35 cellular contexts compared by ENCODE assay signal in the genomic region with DNA sequence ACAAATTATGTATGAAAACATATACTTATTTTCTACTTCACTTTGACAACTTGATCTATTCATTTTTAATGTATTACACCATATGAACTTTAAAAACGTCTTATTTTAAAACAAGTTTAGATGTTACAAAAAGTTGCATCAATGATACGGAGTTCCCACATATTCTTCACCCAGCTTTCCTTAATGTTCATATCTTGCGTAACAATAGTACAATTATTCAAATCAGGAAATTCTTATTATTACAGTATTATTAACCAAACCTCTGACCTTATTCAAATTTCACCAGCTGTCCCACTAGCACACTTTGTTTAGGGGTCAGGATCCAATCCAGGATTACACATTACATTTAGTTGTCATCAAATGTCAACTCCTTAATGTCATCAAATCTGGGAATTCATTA. TPM values are rescaled to one million over a fixed set of nuclear protein-coding genes. Genes with fewer than 3 reads are reported as not detected.
DNase-seq lines count a peak whose midpoint lies in the region; ATAC-seq, FAIRE-seq and TF ChIP-seq lines count a peak whose summit lies in the region.
"Had no signal": no experiment of that assay in that cellular context is flagged by ENCODE, and none has a peak within 500 bp of the region (broad histone marks: within the 10 kb centered on the region; RNA-seq: fewer than 3 reads in every experiment).

No MANE protein-coding gene starts in this region.

- peaks cover 4% of the 10 kb centered on the region for H3K36me3 Mint-ChIP-seq in WTC11
- H3K36me3 Mint-ChIP-seq in stimulated activated memory B cell treated with anti-CD40 and anti-IgM and Interleukin-4, amounts not matched to agents 10 μg/mL and 1 μg/mL and 100 μg/mL, for 72 hours, result peaks cover 48% of the 10 kb centered on the region

- CTCF ChIA-PET in HepG2 (lab: Yijun Ruan, JAX; ENCODE audit: low intra/inter-chr PET ratio, low total read pairs) (no interaction called here), IMR-90 (lab: Yijun Ruan, JAX) (no interaction called here), K562 (lab: Yijun Ruan, JAX; ENCODE audit: low intra/inter-chr PET ratio) (no interaction called here), WTC11 (lab: Charles Lee) (no interaction called here)

- H3K56ac ChIP-seq in IMR-90 (ENCODE audit: extremely low read depth, insufficient read depth, low read length), result no peak overlapping the region

- H4K5ac ChIP-seq in IMR-90 (ENCODE audit: low read depth, low read length), result no peak overlapping the region

- TF ChIP-seq POLR2A in HepG2 (IDR thresholded peaks at IDR 0.05; ENCODE audit: insufficient read depth in 1 of 2, low read depth in 2 of 2, low read length in 2 of 2) (no peak), right lobe of liver (IDR thresholded peaks at IDR 0.05) (no peak), IMR-90 (IDR thresholded peaks at IDR 0.05; ENCODE audit: low read depth, low read length) (no peak), K562 (conservative IDR thresholded peaks at IDR 0.05) (no peak)

- H3K4me2 ChIP-seq in HepG2 (ENCODE audit: low read depth, low read length), result no peak overlapping the region
- no peak overlapping the region for H3K4me2 ChIP-seq in IMR-90 (ENCODE audit: low read depth, low read length)
- H3K4me2 ChIP-seq in K562 (ENCODE audit: insufficient read depth, low read length), result no peak overlapping the region
- H3K4me2 ChIP-seq: A549; BLaER1; BLaER1 treated with 17β-estradiol and CSF1 and Interleukin-3, amounts not matched to agents 10 nM and 100 nM had no signal

- H4K20me1 ChIP-seq in HepG2 (ENCODE audit: insufficient read depth, low read length), result no peaks in the 10 kb centered on the region
- H4K20me1 ChIP-seq in IMR-90 (ENCODE audit: insufficient read depth, low read length), result no peaks in the 10 kb centered on the region
- no peaks in the 10 kb centered on the region for H4K20me1 ChIP-seq in K562 (replicated peaks; ENCODE audit: control insufficient read depth, insufficient read depth, low read length)
- H4K20me1 ChIP-seq: BLaER1; BLaER1 treated with 17β-estradiol and CSF1 and Interleukin-3, amounts not matched to agents 10 nM and 100 nM had no signal

- no peak overlapping the region for H3K9ac ChIP-seq in HepG2 (ENCODE audit: insufficient read depth, low read depth, low read length)
- no peak overlapping the region for H3K9ac ChIP-seq in IMR-90 (ENCODE audit: low read depth, low read length)
- H3K9ac ChIP-seq in K562 (ENCODE audit: insufficient read depth in 1 of 2, low read depth in 2 of 2, low read length in 2 of 2), result no peak overlapping the region
- H3K9ac ChIP-seq: BLaER1; BLaER1 treated with 17β-estradiol and CSF1 and Interleukin-3, amounts not matched to agents 10 nM and 100 nM had no signal

- no peak overlapping the region for H2AK9ac ChIP-seq in IMR-90 (replicated peaks; ENCODE audit: low read depth, low read length, poor library complexity)

- H3K4me1 ChIP-seq in HepG2 (ENCODE audit: insufficient read depth, low read length) (no peaks in the 10 kb centered on the region), right lobe of liver (peaks cover 0 to 11% (median 0%) of the 10 kb centered on the region in 4 donors), IMR-90 (ENCODE audit: control insufficient read depth, insufficient read depth, low read length) (no peaks in the 10 kb centered on the region), K562 (replicated peaks in 1 of 2; ENCODE audit: control insufficient read depth in 2 of 2, insufficient read depth in 2 of 2, low read length in 2 of 2) (no peaks in the 10 kb centered on the region)
- H3K4me1 ChIP-seq: A549; BE2C; BLaER1; BLaER1 treated with 17β-estradiol and CSF1 and Interleukin-3, amounts not matched to agents 10 nM and 100 nM; Caco-2 had no signal

- WGBS in HepG2 (ENCODE audit: low lambda C conversion rate), result 92% methylated on average over 3 of the region's 3 CpGs
- 78% methylated on average over 3 of the region's 3 CpGs for WGBS in right lobe of liver (ENCODE audit: insufficient coverage, low coverage, low lambda C conversion rate, missing lambda C conversion rate)
- no CpG with 5 or more reads among the region's 3 CpGs for WGBS in IMR-90 (ENCODE audit: extremely low coverage in 2 of 2, insufficient read length in 1 of 2), 2 experiments
- WGBS in K562 (ENCODE audit: insufficient coverage, low coverage, missing lambda C conversion rate), result 76% methylated on average over 3 of the region's 3 CpGs

- H3K27me3 ChIP-seq in HepG2 (ENCODE audit: control insufficient read depth in 1 of 2, insufficient read depth in 2 of 2, low read length in 2 of 2), result no peaks in the 10 kb centered on the region
- H3K27me3 ChIP-seq in right lobe of liver, result no peaks in the 10 kb centered on the region
- no peaks in the 10 kb centered on the region for H3K27me3 ChIP-seq in IMR-90 (ENCODE audit: control insufficient read depth, insufficient read depth, low read length)
- H3K27me3 ChIP-seq in K562 (ENCODE audit: control insufficient read depth in 2 of 2, insufficient read depth in 2 of 2, low read length in 2 of 2), result no peaks in the 10 kb centered on the region
- H3K27me3 ChIP-seq: BE2C; BLaER1; BLaER1 treated with 17β-estradiol and CSF1 and Interleukin-3, amounts not matched to agents 10 nM and 100 nM had no signal

- no peaks in the 10 kb centered on the region for H3K27me3 Mint-ChIP-seq in WTC11 (ENCODE audit: low read depth)
- H3K27me3 Mint-ChIP-seq in stimulated activated memory B cell treated with anti-CD40 and anti-IgM and Interleukin-4, amounts not matched to agents 10 μg/mL and 1 μg/mL and 100 μg/mL, for 72 hours, result no peaks in the 10 kb centered on the region
- H3K27me3 Mint-ChIP-seq: B cell; CD4-positive, alpha-beta memory T cell; CD4-positive, alpha-beta T cell; CD4-positive, CD25-positive, alpha-beta regulatory T cell; CD8-positive, alpha-beta memory T cell had no signal

- H3K18ac ChIP-seq in IMR-90 (ENCODE audit: low read depth, low read length), result no peak overlapping the region

- H4K91ac ChIP-seq in IMR-90 (ENCODE audit: insufficient read depth, low read depth, low read length), result no peak overlapping the region

- in situ Hi-C loops in HepG2 (cut with HindIII; ENCODE audit: extremely low pct_ligation_motif_present, low pct_unique_long_range_greater_than_20kb), result no loop called here
- in situ Hi-C loops in IMR-90 (cut with MboI; ENCODE audit: low sequenced_read_pairs), result no loop called here
- in situ Hi-C loops in K562 (cut with MboI), result no loop called here
- in situ Hi-C loops in GM13976 (cut with MboI; ENCODE audit: low sequenced_read_pairs, unreplicated experiment), result no loop called here

- BruUV-seq in HepG2 (replicated peaks; lab: Mats Ljungman, UMichigan), result no TSS peak
- BruUV-seq in IMR-90 (replicated peaks; lab: Mats Ljungman, UMichigan), result no TSS peak
- no TSS peak for BruUV-seq in K562 (replicated peaks; lab: Mats Ljungman, UMichigan)

- no peak overlapping the region for H2BK15ac ChIP-seq in IMR-90 (ENCODE audit: low read depth, low read length)

- H3K9me1 ChIP-seq in IMR-90 (ENCODE audit: insufficient read depth, low read length) (no peaks in the 10 kb centered on the region), K562 (ENCODE audit: control insufficient read depth, insufficient read depth, low read length) (no peaks in the 10 kb centered on the region)

- intact Hi-C loops in HepG2 (cut with micrococcal nuclease; ENCODE audit: unreplicated experiment), result no loop called here
- intact Hi-C loops in right lobe of liver (cut with DNase I), result no loop called here
- intact Hi-C loops in IMR-90 (cut with micrococcal nuclease), result no loop called here
- intact Hi-C loops in K562 (cut with micrococcal nuclease), result no loop called here

- H3K4me3 ChIP-seq in HepG2 (replicated peaks in 1 of 3; ENCODE audit: insufficient read depth in 1 of 3, low read depth in 2 of 3, low read length in 3 of 3) (no peak overlapping the region), right lobe of liver (no peak overlapping the region), IMR-90 (ENCODE audit: insufficient read depth, low read depth, low read length) (no peak overlapping the region), K562 (no peak overlapping the region)
- H3K4me3 ChIP-seq: A549; BLaER1; BLaER1 treated with 17β-estradiol and CSF1 and Interleukin-3, amounts not matched to agents 10 nM and 100 nM had no signal

- H3K9me3 ChIP-seq in HepG2 (ENCODE audit: low read length) (no peaks in the 10 kb centered on the region), right lobe of liver (no peaks in the 10 kb centered on the region), IMR-90 (ENCODE audit: control insufficient read depth, insufficient read depth, low read length) (no peaks in the 10 kb centered on the region), K562 (replicated peaks; ENCODE audit: control insufficient read depth, insufficient read depth, low read depth, low read length) (no peaks in the 10 kb centered on the region)
- H3K9me3 ChIP-seq: A549; BE2C; BLaER1; BLaER1 treated with 17β-estradiol and CSF1 and Interleukin-3, amounts not matched to agents 10 nM and 100 nM; Caco-2 had no signal

- TF ChIP-seq EP300 in HepG2 (IDR thresholded peaks at IDR 0.05; ENCODE audit: low read depth in 2 of 2, low read length in 2 of 2) (no peak), HepG2 (CRISPR knock-in tag; IDR thresholded peaks at IDR 0.05; ENCODE audit: borderline replicate concordance) (no peak), K562 (IDR thresholded peaks at IDR 0.05; ENCODE audit: low read length) (no peak)

- no peak overlapping the region for H2BK20ac ChIP-seq in IMR-90 (ENCODE audit: low read depth, low read length)

- no peaks in the 10 kb centered on the region for H3K79me1 ChIP-seq in IMR-90 (ENCODE audit: low read depth in 1 of 2, low read length in 2 of 2)

- H2BK120ac ChIP-seq in IMR-90 (ENCODE audit: low read depth, low read length), result no peak overlapping the region

- ATAC-seq in HepG2 (no peak), right lobe of liver (no peak), IMR-90 (ENCODE audit: low read depth) (no peak), K562 (no peak), WTC11 (no peak)
- ATAC-seq in stimulated activated memory B cell treated with anti-CD40 and anti-IgM and Interleukin-4, amounts not matched to agents 10 μg/mL and 1 μg/mL and 100 μg/mL, for 72 hours, result no peak
- ATAC-seq: A549; CD8-positive, alpha-beta T cell had no signal

- DNase-seq in HepG2 (ENCODE audit: low spot score) (no peak), right lobe of liver (no peak), IMR-90 (no peak), K562 (ENCODE audit: extremely low read depth in 1 of 4, low spot score in 3 of 4) (no peak), WTC11 (ENCODE audit: low spot score) (no peak), GM13976 (ENCODE audit: low spot score) (no peak)
- DNase-seq: 8988T; ACHN; BE2C; C1 segment of cervical spinal cord; Caco-2; Calu3; CD4-positive, alpha-beta memory T cell; CD4-positive, alpha-beta T cell; CD4-positive, CD25-positive, alpha-beta regulatory T cell; CD8-positive, alpha-beta memory T cell; CD8-positive, alpha-beta T cell; COR-L47; DMS 273 treated with DMSO at 0.1 percent for 48 hours; DMS153; DMS53; DMS79; DMS79 treated with DMSO at 0.1 percent for 48 hours; DND-41; EL had no signal

- POLR2A ChIA-PET in HepG2 (lab: Yijun Ruan, JAX), result no interaction called here
- POLR2A ChIA-PET in IMR-90 (lab: Charles Lee; ENCODE audit: unreplicated experiment), result no interaction called here
- POLR2A ChIA-PET in K562 (lab: Yijun Ruan, JAX), result no interaction called here
- POLR2A ChIA-PET in WTC11 (lab: Charles Lee), result no interaction called here

- FAIRE-seq in HepG2 (lab: Jason Lieb, UNC), result no peak
- FAIRE-seq in G401.6 (lab: Jason Lieb, UNC), result peak; percentile 17
- FAIRE-seq in K562 (lab: Jason Lieb, UNC), result no peak
- FAIRE-seq: A204.1, A549 had no signal

- H2BK5ac ChIP-seq in IMR-90 (ENCODE audit: low read depth, low read length, poor library complexity, severe bottlenecking), result no peak overlapping the region

- H3K23ac ChIP-seq in IMR-90 (ENCODE audit: low read depth, low read length), result no peak overlapping the region

- H3K9me3 Mint-ChIP-seq in WTC11, result no peaks in the 10 kb centered on the region
- no peaks in the 10 kb centered on the region for H3K9me3 Mint-ChIP-seq in stimulated activated memory B cell treated with anti-CD40 and anti-IgM and Interleukin-4, amounts not matched to agents 10 μg/mL and 1 μg/mL and 100 μg/mL, for 72 hours
- H3K9me3 Mint-ChIP-seq: CD14-positive monocyte; CD4-positive, alpha-beta memory T cell; CD4-positive, alpha-beta T cell; CD4-positive, CD25-positive, alpha-beta regulatory T cell; CD8-positive, alpha-beta memory T cell; CD8-positive, alpha-beta T cell had no signal

- no peak overlapping the region for H3K4me3 Mint-ChIP-seq in WTC11
- no peak overlapping the region for H3K4me3 Mint-ChIP-seq in stimulated activated memory B cell treated with anti-CD40 and anti-IgM and Interleukin-4, amounts not matched to agents 10 μg/mL and 1 μg/mL and 100 μg/mL, for 72 hours
- H3K4me3 Mint-ChIP-seq: B cell; CD14-positive monocyte; CD4-positive, alpha-beta memory T cell; CD4-positive, alpha-beta T cell; CD4-positive, CD25-positive, alpha-beta regulatory T cell; CD8-positive, alpha-beta memory T cell; CD8-positive, alpha-beta T cell had no signal

- H2AK5ac ChIP-seq in IMR-90 (ENCODE audit: low read depth, low read length), result no peak overlapping the region

- H2AFZ ChIP-seq in HepG2 (ENCODE audit: low read length) (no peak overlapping the region), IMR-90 (replicated peaks; ENCODE audit: low read length, poor library complexity) (no peak overlapping the region), K562 (ENCODE audit: low read depth, low read length) (no peak overlapping the region)

- no peak overlapping the region for H3K27ac ChIP-seq in HepG2 (ENCODE audit: extremely low read length, insufficient read depth, low read length)
- H3K27ac ChIP-seq in right lobe of liver, result no peak overlapping the region
- no peak overlapping the region for H3K27ac ChIP-seq in IMR-90 (ENCODE audit: insufficient read depth, low read length)
- H3K27ac ChIP-seq in K562 (ENCODE audit: extremely low read depth, low read depth, low read length), result no peak overlapping the region
- H3K27ac ChIP-seq: 22Rv1; A549; BLaER1; BLaER1 treated with 17β-estradiol and CSF1 and Interleukin-3, amounts not matched to agents 10 nM and 100 nM; C4-2B had no signal

- TF ChIP-seq CTCF in HepG2 (CRISPR knock-in tag; IDR thresholded peaks at IDR 0.05) (no peak), right lobe of liver (IDR thresholded peaks at IDR 0.05) (no peak), IMR-90 (conservative IDR thresholded peaks at IDR 0.05; ENCODE audit: low read depth, low read length) (no peak), K562 (IDR thresholded peaks at IDR 0.05 in 2 of 3, conservative IDR thresholded peaks at IDR 0.05 in 1 of 3; ENCODE audit: insufficient read depth in 2 of 3, low read depth in 1 of 3, low read length in 3 of 3) (no peak), WTC11 (IDR thresholded peaks at IDR 0.05) (no peak), GM13976 (IDR thresholded peaks at IDR 0.05; ENCODE audit: borderline replicate concordance, control extremely low read depth, extremely low read depth, insufficient read depth, missing control alignments) (no peak)

- H3K27ac Mint-ChIP-seq in WTC11, result no peak overlapping the region
- no peak overlapping the region for H3K27ac Mint-ChIP-seq in stimulated activated memory B cell treated with anti-CD40 and anti-IgM and Interleukin-4, amounts not matched to agents 10 μg/mL and 1 μg/mL and 100 μg/mL, for 72 hours
- H3K27ac Mint-ChIP-seq: B cell; CD14-positive monocyte; CD4-positive, alpha-beta memory T cell; CD4-positive, alpha-beta T cell; CD4-positive, CD25-positive, alpha-beta regulatory T cell; CD8-positive, alpha-beta T cell had no signal

- H3K36me3 ChIP-seq in HepG2 (replicated peaks in 1 of 2; ENCODE audit: control insufficient read depth in 1 of 2, insufficient read depth in 2 of 2, low read length in 2 of 2) (no peaks in the 10 kb centered on the region), right lobe of liver (peaks cover 0 to 4% (median 0%) of the 10 kb centered on the region in 4 donors), IMR-90 (ENCODE audit: control insufficient read depth, insufficient read depth, low read length) (no peaks in the 10 kb centered on the region), K562 (ENCODE audit: control insufficient read depth, insufficient read depth, low read length) (peaks cover 61% of the 10 kb centered on the region; the same call in 2 of the 3 replicates)

- H3K4me1 Mint-ChIP-seq in WTC11, result no peaks in the 10 kb centered on the region
- H3K4me1 Mint-ChIP-seq in stimulated activated memory B cell treated with anti-CD40 and anti-IgM and Interleukin-4, amounts not matched to agents 10 μg/mL and 1 μg/mL and 100 μg/mL, for 72 hours, result no peaks in the 10 kb centered on the region
- H3K4me1 Mint-ChIP-seq: B cell; CD14-positive monocyte; CD8-positive, alpha-beta memory T cell had no signal

- dilution Hi-C loops in IMR-90 (cut with HindIII; ENCODE audit: low sequenced_read_pairs, unreplicated experiment), result no loop called here

- no peak overlapping the region for H3K14ac ChIP-seq in IMR-90 (replicated peaks; ENCODE audit: low read depth, low read length)

- no peak overlapping the region for H4K8ac ChIP-seq in IMR-90 (ENCODE audit: low read depth in 2 of 2, low read length in 2 of 2)

- H3K79me2 ChIP-seq in HepG2 (ENCODE audit: insufficient read depth, low read length) (no peaks in the 10 kb centered on the region), K562 (ENCODE audit: control insufficient read depth, insufficient read depth, low read length) (no peaks in the 10 kb centered on the region)

- no peak overlapping the region for H3K4ac ChIP-seq in IMR-90 (ENCODE audit: low read depth, low read length)

- TF ChIP-seq RAD21 in HepG2 (CRISPR knock-in tag; IDR thresholded peaks at IDR 0.05) (no peak), IMR-90 (IDR thresholded peaks at IDR 0.05; ENCODE audit: low read length) (no peak), K562 (CRISPR knock-in tag; conservative IDR thresholded peaks at IDR 0.05 in 1 of 2, IDR thresholded peaks at IDR 0.05 in 1 of 2) (no peak)

RNA-seq across cellular contexts. Expression of a gene that starts 12.9 kb away (rescaled TPM):
- total RNA-seq in HepG2 (2016; rRNA removed; fragmentation: Illumina TruSeq; extraction: Trizol) (13.2 and 18.1 TPM in 2 replicates), right lobe of liver (10 to 100 TPM; 21.4 to 30.8 (median 24.8) TPM), IMR-90 (2012; rRNA removed) (21.5 and 38.9 TPM in 2 replicates), K562 (2014; rRNA removed) (20.6 and 28.4 TPM in 2 replicates), K562 (2014; rRNA removed; fragmentation: Illumina TruSeq; extraction: Trizol) (27.3 and 31.6 TPM in 2 replicates), K562 (2015; rRNA removed; fragmentation: Illumina TruSeq; extraction: Trizol) (19.9 and 24.6 TPM in 2 replicates), K562 (2021) (17.2 and 22.0 TPM in 2 replicates), WTC11 (2021) (14.1 to 19.2 TPM (median 17.7 TPM) in 3 replicates)
- total RNA-seq in HepG2 (2016; cell fraction: cytosol; rRNA removed; fragmentation: Illumina TruSeq; extraction: Trizol; ENCODE audit: low read depth), result 4.5 and 8.0 TPM in 2 replicates
- 13.9 and 16.6 TPM in 2 replicates for total RNA-seq in HepG2 (2016; cell fraction: insoluble cytoplasmic fraction; rRNA removed; fragmentation: Illumina TruSeq; extraction: Trizol)
- total RNA-seq in HepG2 (2016; cell fraction: membrane; rRNA removed; fragmentation: Illumina TruSeq; extraction: Trizol), result 4.3 TPM in 2 replicates
- total RNA-seq in HepG2 (2016; cell fraction: nucleus; rRNA removed; fragmentation: Illumina TruSeq; extraction: Trizol), result 39.7 and 42.2 TPM in 2 replicates
- polyA plus RNA-seq in HepG2 (2011; rRNA removed) (11.2 and 13.3 TPM in 2 replicates), IMR-90 (2012; rRNA removed) (6.0 and 6.8 TPM in 2 replicates), K562 (2011; rRNA removed) (18.0 and 21.0 TPM in 2 replicates), K562 (2014; fragmentation: Illumina TruSeq; extraction: Trizol) (11.5 and 12.3 TPM in 2 replicates), K562 (2014; fragmentation: Nextera tagmentation; extraction: Ambion mirVana) (1 to 10 TPM; 3.1 to 7.2 TPM), K562 (2014; rRNA removed) (6.1 and 14.3 TPM in 2 replicates)
- 1.7 and 3.0 TPM in 2 replicates for polyA plus RNA-seq in HepG2 (2011; cell fraction: cytosol; rRNA removed)
- polyA plus RNA-seq in HepG2 (2011; cell fraction: nucleus; rRNA removed), result 11.6 and 15.9 TPM in 2 replicates
- polyA plus RNA-seq in HepG2 (2012), result 9.1 and 10.4 TPM in 2 replicates
- polyA plus RNA-seq in HepG2 (2016; cell fraction: cytosol; fragmentation: Illumina TruSeq; extraction: Trizol; ENCODE audit: low read depth), result 0.18 and 0.20 TPM in 2 replicates
- 5.3 and 5.5 TPM in 2 replicates for polyA plus RNA-seq in HepG2 (2016; cell fraction: insoluble cytoplasmic fraction; fragmentation: Illumina TruSeq; extraction: Trizol; ENCODE audit: low read depth)
- polyA plus RNA-seq in HepG2 (2016; cell fraction: membrane; fragmentation: Illumina TruSeq; extraction: Trizol; ENCODE audit: low read depth), result 0.53 and 0.72 TPM in 2 replicates
- polyA plus RNA-seq in HepG2 (2016; cell fraction: nucleus; fragmentation: Illumina TruSeq; extraction: Trizol; ENCODE audit: insufficient read depth, low read depth), result 10.6 and 13.2 TPM in 2 replicates
- 13.8 and 13.9 TPM in 2 replicates for polyA minus RNA-seq in HepG2 (2011; rRNA and poly(A)+ RNA removed; ENCODE audit: low replicate concordance)
- 20.5 and 24.2 TPM in 2 replicates for polyA minus RNA-seq in HepG2 (2011; cell fraction: cytosol; rRNA and poly(A)+ RNA removed)
- 161 and 189 TPM in 2 replicates for polyA minus RNA-seq in HepG2 (2011; cell fraction: nucleus; rRNA and poly(A)+ RNA removed)
- polyA plus RNA-seq in IMR-90 (2012; cell fraction: cytosol; rRNA removed), result 0.66 and 7.5 TPM in 2 replicates
- polyA plus RNA-seq in IMR-90 (2012; cell fraction: nucleus; rRNA removed; ENCODE audit: low replicate concordance), result 1.2 and 13.7 TPM in 2 replicates
- total RNA-seq in K562 (2011; cell fraction: chromatin; rRNA removed; ENCODE audit: low replicate concordance), result 49.2 and 215 TPM in 2 replicates
- total RNA-seq in K562 (2011; cell fraction: nucleolus; rRNA removed), result 16.2 and 31.5 TPM in 2 replicates
- total RNA-seq in K562 (2011; cell fraction: nucleoplasm; rRNA removed), result 48.9 and 50.1 TPM in 2 replicates
- polyA plus RNA-seq in K562 (2011; cell fraction: cytosol; rRNA removed), result 2.0 and 4.0 TPM in 2 replicates
- 28.9 and 30.4 TPM in 2 replicates for polyA plus RNA-seq in K562 (2011; cell fraction: nucleus; rRNA removed)
- polyA plus RNA-seq in K562 (2012), result 6.9 and 7.2 TPM in 2 replicates
- polyA minus RNA-seq in K562 (2011; rRNA and poly(A)+ RNA removed), result 73.0 and 94.1 TPM in 2 replicates
- polyA minus RNA-seq in K562 (2011; cell fraction: cytosol; rRNA and poly(A)+ RNA removed), result 19.4 and 26.7 TPM in 2 replicates
- polyA minus RNA-seq in K562 (2011; cell fraction: nucleus; rRNA and poly(A)+ RNA removed), result 57.6 and 127 TPM in 2 replicates
